Comparison of ENCODE assay signal across 20 cellular contexts in the genomic region with DNA sequence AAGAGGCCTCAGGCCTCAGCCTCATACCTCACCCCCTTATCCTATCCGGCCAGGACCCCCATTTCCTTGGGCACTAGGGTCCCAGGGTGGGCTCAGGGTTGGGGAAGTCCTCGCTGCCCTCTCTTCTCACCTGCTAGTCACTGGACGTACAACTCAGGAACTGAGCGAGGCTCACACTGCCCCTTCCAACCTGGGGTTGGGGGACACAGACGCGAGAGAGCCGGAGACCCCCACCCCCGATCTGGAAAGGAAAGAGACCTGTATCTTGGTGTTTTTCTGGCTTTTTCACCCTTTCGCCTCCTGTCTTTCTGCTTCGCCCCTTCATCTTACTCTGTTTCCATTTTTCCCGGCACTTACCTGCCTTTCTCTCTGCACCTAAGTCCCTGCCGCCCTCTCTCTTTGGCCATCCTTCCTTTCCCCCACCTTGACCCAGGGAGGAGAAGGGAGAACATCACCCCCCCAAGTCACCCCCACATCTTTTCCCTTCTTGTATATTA. TPM values are rescaled to one million over a fixed set of nuclear protein-coding genes. Genes with fewer than 3 reads are reported as not detected.
DNase-seq lines count a peak whose midpoint lies in the region; ATAC-seq and TF ChIP-seq lines count a peak whose summit lies in the region.
"Had no signal": no experiment of that assay in that cellular context is flagged by ENCODE, and none has a peak within 500 bp of the region (broad histone marks: within the 10 kb centered on the region; RNA-seq: fewer than 3 reads in every experiment).

No MANE protein-coding gene starts in this region.

- no peaks in the 10 kb centered on the region for H3K9me3 ChIP-seq in SK-N-SH
- H3K9me3 ChIP-seq: mucosa of descending colon, spleen had no signal

- no peak for TF ChIP-seq EP300 in SK-N-SH (IDR thresholded peaks at IDR 0.05; ENCODE audit: borderline replicate concordance in 1 of 2, low read depth in 1 of 2, low read length in 1 of 2)

- CTCF ChIA-PET in SK-N-SH (lab: Yijun Ruan, JAX), result interaction anchor here (8.4 kb wide), 1 partner anchor 32 kb away, joined by 61 read pairs; no protein-coding TSS in a partner anchor

- DNase-seq in natural killer cell (no peak), SK-N-SH (no peak), epithelial cell of prostate (ENCODE audit: low read depth, low spot score) (no peak), immature natural killer cell (no peak), HUDEP-2 (lab: John Stamatoyannopoulos, UW; ENCODE audit: unreplicated experiment in 76 of 76) (no peak), GM23338 (ENCODE audit: low spot score) (no peak)
- DNase-seq in natural killer cell treated with Interleukin-12 subunit alpha and Interleukin-12 subunit beta and Interleukin-15 and Interleukin-18, amount 100 ng/mL, for 72 hours (ENCODE audit: low spot score), result no peak
- no peak for DNase-seq in NK-92 treated with Interleukin-12 subunit alpha and Interleukin-12 subunit beta, amount 100 ng/mL, for 24 hours (lab: John Stamatoyannopoulos, UW)
- DNase-seq: activated CD4-positive, CD25-positive, alpha-beta regulatory T cell treated with anti-CD3 and anti-CD28 coated beads, Interleukin-2, amount 50 U/mL, for 72 hours; AML-193; DMS79; effector CD8-positive, alpha-beta T cell; H9; NCI-H187; NCI-H69; spleen had no signal

- ATAC-seq in natural killer cell, result no peak
- ATAC-seq in natural killer cell treated with Interleukin-12 subunit alpha and Interleukin-12 subunit beta and Interleukin-15 and Interleukin-18, amount 100 ng/mL, for 72 hours, result no peak
- ATAC-seq in GM23338, result no peak
- ATAC-seq: mucosa of descending colon, Panc1 had no signal

- peaks cover 27% of the 10 kb centered on the region for H3K79me2 ChIP-seq in SK-N-SH (ENCODE audit: insufficient read depth)
- no peaks in the 10 kb centered on the region for H3K79me2 ChIP-seq in GM23338 (replicated peaks; ENCODE audit: insufficient read depth)

- H3K36me3 ChIP-seq in SK-N-SH (replicated peaks in 1 of 2; ENCODE audit: control insufficient read depth in 1 of 2, insufficient read depth in 2 of 2, low read length in 1 of 2), result peaks cover 18 to 49% of the 10 kb centered on the region in 2 experiments
- H3K36me3 ChIP-seq in GM23338 (ENCODE audit: insufficient read depth), result peaks cover 3% of the 10 kb centered on the region; the same call in 1 of the 2 replicates

- H3K27ac Mint-ChIP-seq in natural killer cell (peak overlapping the region; percentile 99 to 100), immature natural killer cell (peak overlapping the region in 3 of 6 donors; percentile 1 to 99 (median 42)), GM23338 (no peak overlapping the region)
- no peak overlapping the region for H3K27ac Mint-ChIP-seq in natural killer cell treated with Interleukin-12 subunit alpha and Interleukin-12 subunit beta and Interleukin-15 and Interleukin-18, amount 100 ng/mL, for 72 hours

- H4K20me1 ChIP-seq in SK-N-SH (ENCODE audit: insufficient read depth) (peaks cover 94% of the 10 kb centered on the region), GM23338 (replicated peaks; ENCODE audit: insufficient read depth) (peaks cover 2% of the 10 kb centered on the region)

- H3K4me1 ChIP-seq in SK-N-SH (ENCODE audit: control insufficient read depth in 1 of 2, insufficient read depth in 2 of 2, low read depth in 1 of 2, low read length in 1 of 2), result peaks cover 22 to 23% of the 10 kb centered on the region in 2 experiments; a peak in 3 of 4 replicates
- H3K4me1 ChIP-seq in GM23338 (ENCODE audit: insufficient read depth), result peaks cover 14% of the 10 kb centered on the region; the same call in 1 of the 2 replicates

- no peak overlapping the region for H3K4me3 ChIP-seq in SK-N-SH (ENCODE audit: low read depth in 2 of 2, low read length in 1 of 2)
- no peak overlapping the region for H3K4me3 ChIP-seq in GM23338
- H3K4me3 ChIP-seq: mucosa of descending colon, spleen had no signal

- H3K27ac ChIP-seq in SK-N-SH (ENCODE audit: low read depth in 2 of 2, low read length in 1 of 2), result peak overlapping the region in 1 of 2 experiments; percentile 97; a peak in 1 of 4 replicates
- H3K27ac ChIP-seq in epithelial cell of prostate, result peak overlapping the region; percentile 100
- no peak overlapping the region for H3K27ac ChIP-seq in GM23338 (ENCODE audit: low read depth)

- POLR2A ChIA-PET in SK-N-SH (lab: Yijun Ruan, JAX), result no interaction called here

- H3K4me1 Mint-ChIP-seq in natural killer cell, result peaks cover 37 to 41% of the 10 kb centered on the region in 2 donors
- peaks cover 22 to 30% of the 10 kb centered on the region in 2 donors for H3K4me1 Mint-ChIP-seq in natural killer cell treated with Interleukin-12 subunit alpha and Interleukin-12 subunit beta and Interleukin-15 and Interleukin-18, amount 100 ng/mL, for 72 hours (ENCODE audit: low read depth in 2 of 2)
- peaks cover 26 to 29% of the 10 kb centered on the region in 2 donors for H3K4me1 Mint-ChIP-seq in immature natural killer cell
- peaks cover 17% of the 10 kb centered on the region for H3K4me1 Mint-ChIP-seq in GM23338

- TF ChIP-seq RAD21 in SK-N-SH (IDR thresholded peaks at IDR 0.05; ENCODE audit: low read length), result no peak

- H3K4me3 Mint-ChIP-seq in natural killer cell, result peak overlapping the region; percentile 92
- no peak overlapping the region for H3K4me3 Mint-ChIP-seq in natural killer cell treated with Interleukin-12 subunit alpha and Interleukin-12 subunit beta and Interleukin-15 and Interleukin-18, amount 100 ng/mL, for 72 hours
- no peak overlapping the region for H3K4me3 Mint-ChIP-seq in immature natural killer cell
- H3K4me3 Mint-ChIP-seq in GM23338, result no peak overlapping the region

- intact Hi-C loops in natural killer cell (cut with micrococcal nuclease), result no loop called here

- H2AFZ ChIP-seq in SK-N-SH (ENCODE audit: low read depth) (no peak overlapping the region), GM23338 (no peak overlapping the region)

- no peak overlapping the region for H3K4me2 ChIP-seq in SK-N-SH
- H3K4me2 ChIP-seq in GM23338, result no peak overlapping the region

- H3F3A ChIP-seq in SK-N-SH (replicated peaks; ENCODE audit: insufficient read depth), result peaks cover 87% of the 10 kb centered on the region
- H3F3A ChIP-seq in GM23338 (replicated peaks; ENCODE audit: low read depth), result peaks cover 20% of the 10 kb centered on the region; the same call in 1 of the 2 replicates

- no peaks in the 10 kb centered on the region for H3K36me3 Mint-ChIP-seq in natural killer cell
- no peaks in the 10 kb centered on the region for H3K36me3 Mint-ChIP-seq in natural killer cell treated with Interleukin-12 subunit alpha and Interleukin-12 subunit beta and Interleukin-15 and Interleukin-18, amount 100 ng/mL, for 72 hours
- peaks cover 0 to 4% (median 0%) of the 10 kb centered on the region in 3 donors for H3K36me3 Mint-ChIP-seq in immature natural killer cell
- peaks cover 37% of the 10 kb centered on the region for H3K36me3 Mint-ChIP-seq in GM23338 (ENCODE audit: low read depth)

- H3K9ac ChIP-seq in SK-N-SH, result no peak overlapping the region

- whole genome bisulfite sequencing in SK-N-SH (ENCODE audit: low lambda C conversion rate), result 91% methylated on average over 10 of the region's 12 CpGs

- TF ChIP-seq CTCF in natural killer cell (IDR thresholded peaks at IDR 0.05), result no peak
- no peak for TF ChIP-seq CTCF in SK-N-SH (IDR thresholded peaks at IDR 0.05)
- no peak for TF ChIP-seq CTCF in GM23338 (conservative IDR thresholded peaks at IDR 0.05; ENCODE audit: low read depth in 2 of 2)

- H3K9me3 Mint-ChIP-seq in natural killer cell (no peaks in the 10 kb centered on the region), immature natural killer cell (peaks cover 0 to under 1% (median 0%) of the 10 kb centered on the region in 6 donors), GM23338 (no peaks in the 10 kb centered on the region; the same call in 2 of the 3 replicates)
- no peaks in the 10 kb centered on the region for H3K9me3 Mint-ChIP-seq in natural killer cell treated with Interleukin-12 subunit alpha and Interleukin-12 subunit beta and Interleukin-15 and Interleukin-18, amount 100 ng/mL, for 72 hours
- H3K9me3 Mint-ChIP-seq: H9 had no signal

- H3K27me3 Mint-ChIP-seq in natural killer cell (ENCODE audit: low read depth in 2 of 2), result no peaks in the 10 kb centered on the region
- H3K27me3 Mint-ChIP-seq in natural killer cell treated with Interleukin-12 subunit alpha and Interleukin-12 subunit beta and Interleukin-15 and Interleukin-18, amount 100 ng/mL, for 72 hours, result no peaks in the 10 kb centered on the region
- peaks cover 11 to 39% (median 14%) of the 10 kb centered on the region in 3 donors for H3K27me3 Mint-ChIP-seq in immature natural killer cell (ENCODE audit: low read depth in 3 of 3)
- peaks cover 13% of the 10 kb centered on the region for H3K27me3 Mint-ChIP-seq in GM23338 (ENCODE audit: insufficient read depth, low read depth, poor library complexity)

- H3K9me2 ChIP-seq in SK-N-SH, result no peaks in the 10 kb centered on the region
- no peaks in the 10 kb centered on the region for H3K9me2 ChIP-seq in GM23338 (ENCODE audit: insufficient read depth)

- H3K27me3 ChIP-seq in SK-N-SH (ENCODE audit: insufficient read depth) (no peaks in the 10 kb centered on the region), GM23338 (ENCODE audit: insufficient read depth) (no peaks in the 10 kb centered on the region)
- H3K27me3 ChIP-seq: spleen had no signal

RNA-seq across cellular contexts. Expression of a gene that starts 36.4 kb away (rescaled TPM):
- total RNA-seq in natural killer cell, result 1 to 10 TPM; 5.8 to 5.9 (median 5.9) TPM
- 1 to 10 TPM; 8.3 to 9.7 TPM for total RNA-seq in natural killer cell treated with Interleukin-12 subunit alpha and Interleukin-12 subunit beta and Interleukin-15 and Interleukin-18, amount 100 ng/mL, for 72 hours
- polyA plus RNA-seq in SK-N-SH (2012; rRNA removed) (3.5 and 4.7 TPM in 2 replicates), immature natural killer cell (1 to 10 TPM in 1 of 3 donors, under 1 TPM in 1, not detected in 1; 0.62 to 1.2 TPM), GM23338 (2016; fragmentation: Nextera tagmentation; extraction: Ambion mirVana) (5.4 and 6.1 TPM in 2 replicates)
- polyA plus RNA-seq in SK-N-SH (2012; cell fraction: cytosol; rRNA removed), result 1.8 and 3.1 TPM in 2 replicates
- 7.0 and 7.6 TPM in 2 replicates for polyA plus RNA-seq in SK-N-SH (2012; cell fraction: nucleus; rRNA removed)
- total RNA-seq in GM23338 (2014; rRNA removed; shearing (Covaris generic)), result 37.9 and 42.3 TPM in 2 replicates

RNA-seq across cellular contexts. Expression of a gene that starts 45.3 kb away (rescaled TPM):
- total RNA-seq in natural killer cell, result 1 to 10 TPM; 2.6 to 6.3 (median 3.0) TPM
- total RNA-seq in natural killer cell treated with Interleukin-12 subunit alpha and Interleukin-12 subunit beta and Interleukin-15 and Interleukin-18, amount 100 ng/mL, for 72 hours, result under 1 TPM in 1 of 2 donors, not detected in 1; 0.95 TPM
- 0.53 and 0.57 TPM in 2 replicates for polyA plus RNA-seq in SK-N-SH (2012; rRNA removed)
- 0.63 and 0.71 TPM in 2 replicates for polyA plus RNA-seq in SK-N-SH (2012; cell fraction: cytosol; rRNA removed)
- polyA plus RNA-seq in SK-N-SH (2012; cell fraction: nucleus; rRNA removed), result 1.7 and 4.4 TPM in 2 replicates
- polyA plus RNA-seq in immature natural killer cell, result not detected
- not detected in 2 replicates for total RNA-seq in GM23338 (2014; rRNA removed; shearing (Covaris generic))
- polyA plus RNA-seq in GM23338 (2016; fragmentation: Nextera tagmentation; extraction: Ambion mirVana), result not detected in 2 replicates
- total RNA-seq: H9, kidney epithelial cell, LHCN-M2, spleen had no signal

RNA-seq across cellular contexts. Expression of a gene that starts 57.4 kb away (rescaled TPM):
- 10 to 100 TPM; 52.2 to 56.6 (median 54.7) TPM for total RNA-seq in natural killer cell
- total RNA-seq in natural killer cell treated with Interleukin-12 subunit alpha and Interleukin-12 subunit beta and Interleukin-15 and Interleukin-18, amount 100 ng/mL, for 72 hours, result 10 to 100 TPM; 53.0 to 83.6 TPM
- polyA plus RNA-seq in SK-N-SH (2012; rRNA removed) (470 and 554 TPM in 2 replicates), immature natural killer cell (100 to 1,000 TPM; 178 to 259 (median 185) TPM), GM23338 (2016; fragmentation: Nextera tagmentation; extraction: Ambion mirVana) (401 and 463 TPM in 2 replicates)
- 460 and 463 TPM in 2 replicates for polyA plus RNA-seq in SK-N-SH (2012; cell fraction: cytosol; rRNA removed)
- 129 and 187 TPM in 2 replicates for polyA plus RNA-seq in SK-N-SH (2012; cell fraction: nucleus; rRNA removed)
- 104 and 118 TPM in 2 replicates for total RNA-seq in GM23338 (2014; rRNA removed; shearing (Covaris generic))

Comparison
In these comparisons a context has a peak if more than half of its experiments do, and no peak if none do; other contexts are left out.
1. H3K27ac Mint-ChIP-seq: peak in natural killer cell (2 of 2); none in natural killer cell treated with Interleukin-12 subunit alpha and Interleukin-12 subunit beta and Interleukin-15 and Interleukin-18, amount 100 ng/mL, for 72 hours (0 of 2) and GM23338 (single experiment).